In the genomic region with DNA sequence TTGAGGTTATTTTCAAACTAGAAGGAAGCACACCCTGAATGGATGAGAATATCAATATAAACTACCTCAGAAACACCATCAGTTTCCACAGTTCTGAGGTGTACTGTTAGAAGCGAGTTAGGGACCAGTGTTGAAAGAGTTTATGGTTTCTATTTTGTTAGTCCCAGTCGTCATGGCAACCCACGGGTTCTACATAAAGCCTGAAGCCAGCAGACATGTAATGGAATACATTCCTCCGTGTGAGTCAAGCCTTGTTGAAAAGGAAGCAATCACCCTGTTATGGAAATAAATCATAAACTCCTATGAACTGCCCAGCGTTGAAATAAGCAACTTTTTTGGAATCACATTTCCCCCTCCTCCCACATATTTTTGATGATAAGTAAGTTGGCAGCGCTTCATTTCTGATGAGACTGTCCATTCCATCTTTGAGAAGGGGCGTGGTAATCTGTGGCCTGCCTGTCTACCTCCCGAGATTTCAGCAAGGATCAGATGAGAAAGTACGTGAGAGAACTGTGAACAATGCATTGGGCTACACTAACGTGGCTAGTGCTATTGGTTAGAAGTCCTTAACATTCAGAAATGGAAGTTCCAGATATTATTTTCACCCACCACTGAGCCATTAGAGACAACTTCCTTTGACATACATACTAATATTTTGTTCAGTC, we compare ENCODE assay signal across 13 cellular contexts. TPM values are rescaled to one million over a fixed set of nuclear protein-coding genes. Genes with fewer than 3 reads are reported as not detected.
A peak's percentile ranks its signal among the peaks of the same experiment; 100 is the strongest.
DNase-seq lines count a peak whose midpoint lies in the region; ATAC-seq and TF ChIP-seq lines count a peak whose summit lies in the region.
"Had no signal": no experiment of that assay in that cellular context is flagged by ENCODE, and none has a peak within 500 bp of the region (broad histone marks: within the 10 kb centered on the region; RNA-seq: fewer than 3 reads in every experiment).

No MANE protein-coding gene starts in this region.

- H2AFZ ChIP-seq in H9 (ENCODE audit: low read length): no peak overlapping the region

- no peak overlapping the region for H3K9ac ChIP-seq in H9 (ENCODE audit: extremely low read depth, insufficient read length, low read length)

- peaks cover 2% of the 10 kb centered on the region; the same call in 1 of the 2 replicates for H3K27me3 Mint-ChIP-seq in H9 (ENCODE audit: low read depth)

- H3K18ac ChIP-seq in H9 (ENCODE audit: insufficient read length, low read depth, low read length): no peak overlapping the region

- H3K23me2 ChIP-seq in H9 (ENCODE audit: insufficient read length, low read depth, low read length, poor library complexity, severe bottlenecking): no peaks in the 10 kb centered on the region

- H3K9me3 Mint-ChIP-seq in H9: peaks cover 58 to 69% of the 10 kb centered on the region in 2 experiments
- H3K9me3 Mint-ChIP-seq: activated B cell treated with CpG ODN at 0.5 μM for 24 hours had no signal

- H3K4ac ChIP-seq in H9 (ENCODE audit: low read depth, low read length): no peak overlapping the region

- no peak overlapping the region for H4K8ac ChIP-seq in H9 (replicated peaks; ENCODE audit: insufficient read length, low read depth, low read length)

- no peak overlapping the region for H3K23ac ChIP-seq in H9 (ENCODE audit: insufficient read length, low read depth, low read length)

- H3K79me1 ChIP-seq in H9 (ENCODE audit: insufficient read depth, low read depth, low read length, poor library complexity, severe bottlenecking): no peaks in the 10 kb centered on the region

- H2BK12ac ChIP-seq in H9 (ENCODE audit: insufficient read length, low read depth, low read length): no peak overlapping the region

- H3K4me1 Mint-ChIP-seq in H9: no peaks in the 10 kb centered on the region
- H3K4me1 Mint-ChIP-seq: activated B cell treated with CpG ODN at 0.5 μM for 24 hours had no signal

- ATAC-seq in GM19351 (IDR thresholded peaks at IDR 0.05; ENCODE audit: unreplicated experiment) (no peak), HG03342 (IDR thresholded peaks at IDR 0.05; ENCODE audit: unreplicated experiment) (no peak)

- H2BK15ac ChIP-seq in H9 (ENCODE audit: low read depth, low read length): no peak overlapping the region

- H3K4me1 ChIP-seq in H9 (ENCODE audit: insufficient read depth, low read length): no peaks in the 10 kb centered on the region
- H3K4me1 ChIP-seq: upper lobe of left lung had no signal

- H3K9me3 ChIP-seq in H9 (ENCODE audit: control insufficient read depth, low read depth, low read length): peaks cover 15% of the 10 kb centered on the region
- H3K9me3 ChIP-seq: upper lobe of left lung had no signal

- no peaks in the 10 kb centered on the region; a peak in 3 of 7 replicates for H3K36me3 Mint-ChIP-seq in H9 (ENCODE audit: insufficient read depth in 1 of 3, low read depth in 3 of 3)

- no peak overlapping the region for H3K4me2 ChIP-seq in H9 (ENCODE audit: insufficient read depth, insufficient read length, low read length)

- H2BK20ac ChIP-seq in H9 (ENCODE audit: low read depth, low read length, poor library complexity, severe bottlenecking): no peak overlapping the region

- H4K5ac ChIP-seq in H9 (ENCODE audit: insufficient read length, low read depth, low read length): no peak overlapping the region

- no peak overlapping the region for H3K14ac ChIP-seq in H9 (ENCODE audit: insufficient read depth, low read length)

- no peaks in the 10 kb centered on the region for H3K79me2 ChIP-seq in H9 (ENCODE audit: insufficient read depth, low read length)

- WGBS in H9 (ENCODE audit: extremely low coverage, insufficient read length, low lambda C conversion rate): no CpG with 5 or more reads among the region's 10 CpGs

- no peak overlapping the region for H3T11ph ChIP-seq in H9 (ENCODE audit: low read length)

- no peak overlapping the region for H2BK120ac ChIP-seq in H9 (ENCODE audit: low read depth, low read length, poor library complexity, severe bottlenecking)

- no peak overlapping the region for H2AK5ac ChIP-seq in H9 (ENCODE audit: insufficient read length, low read length)

- H3K4me3 Mint-ChIP-seq in H9: no peak overlapping the region
- H3K4me3 Mint-ChIP-seq: activated B cell treated with CpG ODN at 0.5 μM for 24 hours had no signal

- no peak overlapping the region for H3K27ac ChIP-seq in H9 (ENCODE audit: insufficient read length, low read depth, low read length)
- H3K27ac ChIP-seq: upper lobe of left lung had no signal

- no peaks in the 10 kb centered on the region for H4K20me1 ChIP-seq in H9 (ENCODE audit: control insufficient read depth, insufficient read depth, insufficient read length)

- H3K27me3 ChIP-seq in H9 (ENCODE audit: insufficient read depth, low read length): no peaks in the 10 kb centered on the region
- H3K27me3 ChIP-seq: upper lobe of left lung had no signal

- TF ChIP-seq CTCF in AG09319 (IDR thresholded peaks at IDR 0.05; ENCODE audit: low read depth, low read length) (no peak), H9 (conservative IDR thresholded peaks at IDR 0.05) (no peak)

- no peak overlapping the region for H3K56ac ChIP-seq in H9 (ENCODE audit: insufficient read length, low read depth, low read length)

- DNase-seq in AG09319 (ENCODE audit: extremely low read depth, low read depth) (peak; percentile 32), HT1080 (ENCODE audit: low read depth) (peak; percentile 37), dermis blood vessel endothelial cell (peak; percentile 1), myocyte (ENCODE audit: low read depth) (peak; percentile 43), H9 (no peak), RPMI8226 (no peak)
- DNase-seq: activated B cell treated with CpG ODN at 0.5 μM for 24 hours, Kasumi-1, NCI-H524, SIG-M5, upper lobe of left lung had no signal

- H3K27ac Mint-ChIP-seq in H9: no peak overlapping the region
- H3K27ac Mint-ChIP-seq: activated B cell treated with CpG ODN at 0.5 μM for 24 hours had no signal

- H4K91ac ChIP-seq in H9 (ENCODE audit: insufficient read length, low read depth, low read length): no peak overlapping the region

- H2BK5ac ChIP-seq in H9 (ENCODE audit: insufficient read length, low read length): no peak overlapping the region

RNA-seq across cellular contexts. Expression of a gene that starts 40.4 kb away (rescaled TPM):
- total RNA-seq in HT1080 (2014; rRNA removed; shearing (Covaris generic)): 114 and 153 TPM in 2 replicates
- polyA plus RNA-seq in HT1080 (2015; cell fraction: cytosol; rRNA removed): 82.1 and 94.5 TPM in 2 replicates
- 148 and 157 TPM in 2 replicates for polyA plus RNA-seq in HT1080 (2015; cell fraction: nucleus; rRNA removed)
- 61.3 and 126 TPM in 2 replicates for total RNA-seq in dermis blood vessel endothelial cell
- total RNA-seq in myocyte: 88.3 and 103 TPM in 2 replicates
- 136 TPM for polyA plus RNA-seq in myocyte (2012)
- total RNA-seq in H9 (2021): 214 and 219 TPM in 2 replicates

Comparison
In these comparisons a context has a peak if more than half of its experiments do, and no peak if none do; other contexts are left out.
1. DNase-seq: peak in AG09319 (single experiment), HT1080 (single experiment), dermis blood vessel endothelial cell (single experiment) and myocyte (single experiment); none in H9 (single experiment) and RPMI8226 (single experiment).